1 cellular context compared by ENCODE assay signal in the genomic region with DNA sequence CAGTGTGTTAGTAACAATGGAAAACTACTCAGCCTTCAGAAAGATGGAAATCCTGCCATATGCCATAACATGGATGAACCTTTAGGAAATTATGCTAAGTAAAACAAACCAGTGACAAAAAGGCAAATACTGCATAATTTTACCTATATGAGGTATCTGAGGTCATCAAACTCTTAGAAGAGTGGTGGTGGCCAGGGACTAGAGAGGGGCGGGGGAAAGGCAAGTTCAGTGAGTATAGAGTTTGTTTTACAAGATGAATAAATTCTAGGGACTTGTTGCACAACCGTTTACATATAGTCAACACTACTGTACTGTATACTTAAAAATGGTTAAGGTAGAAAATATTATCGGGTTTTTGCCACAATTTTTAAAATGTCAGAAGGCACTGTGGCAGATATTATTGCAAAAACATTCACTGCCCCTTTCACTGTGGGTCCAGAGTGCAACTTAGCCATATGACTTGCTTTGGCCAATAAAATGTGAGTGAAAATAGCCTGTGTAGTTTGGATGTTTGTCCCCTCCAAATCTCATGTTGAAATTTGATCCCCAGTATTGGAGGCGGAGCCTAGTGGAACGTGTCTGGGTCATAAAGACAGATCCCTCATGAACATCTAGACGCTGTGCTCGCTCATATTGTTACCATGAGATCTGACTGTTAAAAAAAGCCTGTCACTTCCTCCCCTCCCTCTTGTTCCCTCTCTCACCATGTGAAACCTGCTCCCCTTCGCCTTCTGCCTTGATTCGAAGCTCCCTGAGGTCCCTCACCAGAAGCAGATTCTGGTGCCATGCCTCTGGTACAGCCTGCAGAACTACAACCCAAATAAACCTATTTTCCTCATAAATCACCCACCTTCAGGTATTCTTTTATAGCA.
TF ChIP-seq lines count a peak whose summit lies in the region.

No MANE protein-coding gene starts in this region.

TF ChIP-seq in HepG2, 621 proteins besides CTCF, POLR2A, EP300 and RAD21 (continued from another document and continues in another):
- TF ChIP-seq, protein P1, sequence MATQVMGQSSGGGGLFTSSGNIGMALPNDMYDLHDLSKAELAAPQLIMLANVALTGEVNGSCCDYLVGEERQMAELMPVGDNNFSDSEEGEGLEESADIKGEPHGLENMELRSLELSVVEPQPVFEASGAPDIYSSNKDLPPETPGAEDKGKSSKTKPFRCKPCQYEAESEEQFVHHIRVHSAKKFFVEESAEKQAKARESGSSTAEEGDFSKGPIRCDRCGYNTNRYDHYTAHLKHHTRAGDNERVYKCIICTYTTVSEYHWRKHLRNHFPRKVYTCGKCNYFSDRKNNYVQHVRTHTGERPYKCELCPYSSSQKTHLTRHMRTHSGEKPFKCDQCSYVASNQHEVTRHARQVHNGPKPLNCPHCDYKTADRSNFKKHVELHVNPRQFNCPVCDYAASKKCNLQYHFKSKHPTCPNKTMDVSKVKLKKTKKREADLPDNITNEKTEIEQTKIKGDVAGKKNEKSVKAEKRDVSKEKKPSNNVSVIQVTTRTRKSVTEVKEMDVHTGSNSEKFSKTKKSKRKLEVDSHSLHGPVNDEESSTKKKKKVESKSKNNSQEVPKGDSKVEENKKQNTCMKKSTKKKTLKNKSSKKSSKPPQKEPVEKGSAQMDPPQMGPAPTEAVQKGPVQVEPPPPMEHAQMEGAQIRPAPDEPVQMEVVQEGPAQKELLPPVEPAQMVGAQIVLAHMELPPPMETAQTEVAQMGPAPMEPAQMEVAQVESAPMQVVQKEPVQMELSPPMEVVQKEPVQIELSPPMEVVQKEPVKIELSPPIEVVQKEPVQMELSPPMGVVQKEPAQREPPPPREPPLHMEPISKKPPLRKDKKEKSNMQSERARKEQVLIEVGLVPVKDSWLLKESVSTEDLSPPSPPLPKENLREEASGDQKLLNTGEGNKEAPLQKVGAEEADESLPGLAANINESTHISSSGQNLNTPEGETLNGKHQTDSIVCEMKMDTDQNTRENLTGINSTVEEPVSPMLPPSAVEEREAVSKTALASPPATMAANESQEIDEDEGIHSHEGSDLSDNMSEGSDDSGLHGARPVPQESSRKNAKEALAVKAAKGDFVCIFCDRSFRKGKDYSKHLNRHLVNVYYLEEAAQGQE (IDR thresholded peaks at IDR 0.05; ENCODE audit: borderline replicate concordance in 1 of 2, low read depth in 1 of 2, low read length in 2 of 2), result no peak
- TF ChIP-seq, protein P2, sequence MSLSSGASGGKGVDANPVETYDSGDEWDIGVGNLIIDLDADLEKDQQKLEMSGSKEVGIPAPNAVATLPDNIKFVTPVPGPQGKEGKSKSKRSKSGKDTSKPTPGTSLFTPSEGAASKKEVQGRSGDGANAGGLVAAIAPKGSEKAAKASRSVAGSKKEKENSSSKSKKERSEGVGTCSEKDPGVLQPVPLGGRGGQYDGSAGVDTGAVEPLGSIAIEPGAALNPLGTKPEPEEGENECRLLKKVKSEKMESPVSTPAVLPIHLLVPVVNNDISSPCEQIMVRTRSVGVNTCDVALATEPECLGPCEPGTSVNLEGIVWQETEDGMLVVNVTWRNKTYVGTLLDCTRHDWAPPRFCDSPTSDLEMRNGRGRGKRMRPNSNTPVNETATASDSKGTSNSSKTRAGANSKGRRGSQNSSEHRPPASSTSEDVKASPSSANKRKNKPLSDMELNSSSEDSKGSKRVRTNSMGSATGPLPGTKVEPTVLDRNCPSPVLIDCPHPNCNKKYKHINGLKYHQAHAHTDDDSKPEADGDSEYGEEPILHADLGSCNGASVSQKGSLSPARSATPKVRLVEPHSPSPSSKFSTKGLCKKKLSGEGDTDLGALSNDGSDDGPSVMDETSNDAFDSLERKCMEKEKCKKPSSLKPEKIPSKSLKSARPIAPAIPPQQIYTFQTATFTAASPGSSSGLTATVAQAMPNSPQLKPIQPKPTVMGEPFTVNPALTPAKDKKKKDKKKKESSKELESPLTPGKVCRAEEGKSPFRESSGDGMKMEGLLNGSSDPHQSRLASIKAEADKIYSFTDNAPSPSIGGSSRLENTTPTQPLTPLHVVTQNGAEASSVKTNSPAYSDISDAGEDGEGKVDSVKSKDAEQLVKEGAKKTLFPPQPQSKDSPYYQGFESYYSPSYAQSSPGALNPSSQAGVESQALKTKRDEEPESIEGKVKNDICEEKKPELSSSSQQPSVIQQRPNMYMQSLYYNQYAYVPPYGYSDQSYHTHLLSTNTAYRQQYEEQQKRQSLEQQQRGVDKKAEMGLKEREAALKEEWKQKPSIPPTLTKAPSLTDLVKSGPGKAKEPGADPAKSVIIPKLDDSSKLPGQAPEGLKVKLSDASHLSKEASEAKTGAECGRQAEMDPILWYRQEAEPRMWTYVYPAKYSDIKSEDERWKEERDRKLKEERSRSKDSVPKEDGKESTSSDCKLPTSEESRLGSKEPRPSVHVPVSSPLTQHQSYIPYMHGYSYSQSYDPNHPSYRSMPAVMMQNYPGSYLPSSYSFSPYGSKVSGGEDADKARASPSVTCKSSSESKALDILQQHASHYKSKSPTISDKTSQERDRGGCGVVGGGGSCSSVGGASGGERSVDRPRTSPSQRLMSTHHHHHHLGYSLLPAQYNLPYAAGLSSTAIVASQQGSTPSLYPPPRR (CRISPR knock-in tag; IDR thresholded peaks at IDR 0.05; ENCODE audit: borderline replicate concordance), result 0 out of 2 replicates have a peak, but pooled peaks have one; percentile 11
- TF ChIP-seq JDP2 (CRISPR knock-in tag; IDR thresholded peaks at IDR 0.05; ENCODE audit: borderline replicate concordance), result no peak
- TF ChIP-seq NR2F1 (CRISPR knock-in tag; IDR thresholded peaks at IDR 0.05), result no peak
- TF ChIP-seq ZNF496 (CRISPR knock-in tag; IDR thresholded peaks at IDR 0.05; ENCODE audit: insufficient replicate concordance), result no peak
- no peak for TF ChIP-seq ZIK1 (CRISPR knock-in tag; IDR thresholded peaks at IDR 0.05; ENCODE audit: borderline replicate concordance, low read depth)
- TF ChIP-seq, protein P3, sequence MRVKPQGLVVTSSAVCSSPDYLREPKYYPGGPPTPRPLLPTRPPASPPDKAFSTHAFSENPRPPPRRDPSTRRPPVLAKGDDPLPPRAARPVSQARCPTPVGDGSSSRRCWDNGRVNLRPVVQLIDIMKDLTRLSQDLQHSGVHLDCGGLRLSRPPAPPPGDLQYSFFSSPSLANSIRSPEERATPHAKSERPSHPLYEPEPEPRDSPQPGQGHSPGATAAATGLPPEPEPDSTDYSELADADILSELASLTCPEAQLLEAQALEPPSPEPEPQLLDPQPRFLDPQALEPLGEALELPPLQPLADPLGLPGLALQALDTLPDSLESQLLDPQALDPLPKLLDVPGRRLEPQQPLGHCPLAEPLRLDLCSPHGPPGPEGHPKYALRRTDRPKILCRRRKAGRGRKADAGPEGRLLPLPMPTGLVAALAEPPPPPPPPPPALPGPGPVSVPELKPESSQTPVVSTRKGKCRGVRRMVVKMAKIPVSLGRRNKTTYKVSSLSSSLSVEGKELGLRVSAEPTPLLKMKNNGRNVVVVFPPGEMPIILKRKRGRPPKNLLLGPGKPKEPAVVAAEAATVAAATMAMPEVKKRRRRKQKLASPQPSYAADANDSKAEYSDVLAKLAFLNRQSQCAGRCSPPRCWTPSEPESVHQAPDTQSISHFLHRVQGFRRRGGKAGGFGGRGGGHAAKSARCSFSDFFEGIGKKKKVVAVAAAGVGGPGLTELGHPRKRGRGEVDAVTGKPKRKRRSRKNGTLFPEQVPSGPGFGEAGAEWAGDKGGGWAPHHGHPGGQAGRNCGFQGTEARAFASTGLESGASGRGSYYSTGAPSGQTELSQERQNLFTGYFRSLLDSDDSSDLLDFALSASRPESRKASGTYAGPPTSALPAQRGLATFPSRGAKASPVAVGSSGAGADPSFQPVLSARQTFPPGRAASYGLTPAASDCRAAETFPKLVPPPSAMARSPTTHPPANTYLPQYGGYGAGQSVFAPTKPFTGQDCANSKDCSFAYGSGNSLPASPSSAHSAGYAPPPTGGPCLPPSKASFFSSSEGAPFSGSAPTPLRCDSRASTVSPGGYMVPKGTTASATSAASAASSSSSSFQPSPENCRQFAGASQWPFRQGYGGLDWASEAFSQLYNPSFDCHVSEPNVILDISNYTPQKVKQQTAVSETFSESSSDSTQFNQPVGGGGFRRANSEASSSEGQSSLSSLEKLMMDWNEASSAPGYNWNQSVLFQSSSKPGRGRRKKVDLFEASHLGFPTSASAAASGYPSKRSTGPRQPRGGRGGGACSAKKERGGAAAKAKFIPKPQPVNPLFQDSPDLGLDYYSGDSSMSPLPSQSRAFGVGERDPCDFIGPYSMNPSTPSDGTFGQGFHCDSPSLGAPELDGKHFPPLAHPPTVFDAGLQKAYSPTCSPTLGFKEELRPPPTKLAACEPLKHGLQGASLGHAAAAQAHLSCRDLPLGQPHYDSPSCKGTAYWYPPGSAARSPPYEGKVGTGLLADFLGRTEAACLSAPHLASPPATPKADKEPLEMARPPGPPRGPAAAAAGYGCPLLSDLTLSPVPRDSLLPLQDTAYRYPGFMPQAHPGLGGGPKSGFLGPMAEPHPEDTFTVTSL (CRISPR knock-in tag; IDR thresholded peaks at IDR 0.05; ENCODE audit: borderline replicate concordance), result 0 out of 2 replicates have a peak, but pooled peaks have one; percentile 9
- no peak for TF ChIP-seq BCL6 (CRISPR knock-in tag; IDR thresholded peaks at IDR 0.05)
- TF ChIP-seq PRPF4 (IDR thresholded peaks at IDR 0.05; ENCODE audit: low read depth, low read length, poor library complexity, severe bottlenecking), result no peak
- 0 out of 2 replicates have a peak, but pooled peaks have one; percentile 8 for TF ChIP-seq HNF1A (IDR thresholded peaks at IDR 0.05; ENCODE audit: low read depth)
- no peak for TF ChIP-seq HNF1A (CRISPR knock-in tag; IDR thresholded peaks at IDR 0.05; ENCODE audit: borderline replicate concordance)
- TF ChIP-seq, protein P4, sequence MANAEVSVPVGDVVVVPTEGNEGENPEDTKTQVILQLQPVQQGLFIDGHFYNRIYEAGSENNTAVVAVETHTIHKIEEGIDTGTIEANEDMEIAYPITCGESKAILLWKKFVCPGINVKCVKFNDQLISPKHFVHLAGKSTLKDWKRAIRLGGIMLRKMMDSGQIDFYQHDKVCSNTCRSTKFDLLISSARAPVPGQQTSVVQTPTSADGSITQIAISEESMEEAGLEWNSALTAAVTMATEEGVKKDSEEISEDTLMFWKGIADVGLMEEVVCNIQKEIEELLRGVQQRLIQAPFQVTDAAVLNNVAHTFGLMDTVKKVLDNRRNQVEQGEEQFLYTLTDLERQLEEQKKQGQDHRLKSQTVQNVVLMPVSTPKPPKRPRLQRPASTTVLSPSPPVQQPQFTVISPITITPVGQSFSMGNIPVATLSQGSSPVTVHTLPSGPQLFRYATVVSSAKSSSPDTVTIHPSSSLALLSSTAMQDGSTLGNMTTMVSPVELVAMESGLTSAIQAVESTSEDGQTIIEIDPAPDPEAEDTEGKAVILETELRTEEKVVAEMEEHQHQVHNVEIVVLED (CRISPR knock-in tag; IDR thresholded peaks at IDR 0.05; ENCODE audit: borderline replicate concordance), result 0 out of 2 replicates have a peak, but pooled peaks have one; percentile 11
- no peak for TF ChIP-seq FOXM1 (CRISPR knock-in tag; IDR thresholded peaks at IDR 0.05)
- peak; percentile 30; the same call in 1 of the 2 replicates for TF ChIP-seq FOSL2 (CRISPR knock-in tag; IDR thresholded peaks at IDR 0.05)
- TF ChIP-seq TRIM22 (IDR thresholded peaks at IDR 0.05), result no peak
- TF ChIP-seq KAT8 (CRISPR knock-in tag; IDR thresholded peaks at IDR 0.05), result peak; percentile 71
- TF ChIP-seq, protein P5, sequence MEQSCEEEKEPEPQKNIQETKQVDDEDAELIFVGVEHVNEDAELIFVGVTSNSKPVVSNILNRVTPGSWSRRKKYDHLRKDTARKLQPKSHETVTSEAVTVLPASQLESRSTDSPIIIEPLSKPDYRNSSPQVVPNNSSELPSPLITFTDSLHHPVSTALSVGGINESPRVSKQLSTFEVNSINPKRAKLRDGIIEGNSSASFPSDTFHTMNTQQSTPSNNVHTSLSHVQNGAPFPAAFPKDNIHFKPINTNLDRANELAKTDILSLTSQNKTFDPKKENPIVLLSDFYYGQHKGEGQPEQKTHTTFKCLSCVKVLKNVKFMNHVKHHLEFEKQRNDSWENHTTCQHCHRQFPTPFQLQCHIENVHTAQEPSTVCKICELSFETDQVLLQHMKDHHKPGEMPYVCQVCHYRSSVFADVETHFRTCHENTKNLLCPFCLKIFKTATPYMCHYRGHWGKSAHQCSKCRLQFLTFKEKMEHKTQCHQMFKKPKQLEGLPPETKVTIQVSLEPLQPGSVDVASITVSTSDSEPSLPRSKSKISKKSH (CRISPR knock-in tag; IDR thresholded peaks at IDR 0.05; ENCODE audit: borderline replicate concordance), result no peak
- 0 out of 2 replicates have a peak, but pooled peaks have one; percentile 24 for TF ChIP-seq BHLHE40 (IDR thresholded peaks at IDR 0.05; ENCODE audit: low read length)
- no peak for TF ChIP-seq ZKSCAN5 (CRISPR knock-in tag; IDR thresholded peaks at IDR 0.05)
- TF ChIP-seq ZNF747 (CRISPR knock-in tag; IDR thresholded peaks at IDR 0.05; ENCODE audit: borderline replicate concordance), result no peak
- no peak for TF ChIP-seq ZNF563 (CRISPR knock-in tag; IDR thresholded peaks at IDR 0.05)
- TF ChIP-seq ZNF101 (CRISPR knock-in tag; IDR thresholded peaks at IDR 0.05; ENCODE audit: borderline replicate concordance, low read depth), result no peak
- peak; percentile 88 for TF ChIP-seq HNF4A (CRISPR knock-in tag; IDR thresholded peaks at IDR 0.05)
- TF ChIP-seq ZNF225 (CRISPR knock-in tag; IDR thresholded peaks at IDR 0.05), result no peak
- TF ChIP-seq MED1 (CRISPR knock-in tag; IDR thresholded peaks at IDR 0.05), result peak; percentile 46
